In the genomic region with DNA sequence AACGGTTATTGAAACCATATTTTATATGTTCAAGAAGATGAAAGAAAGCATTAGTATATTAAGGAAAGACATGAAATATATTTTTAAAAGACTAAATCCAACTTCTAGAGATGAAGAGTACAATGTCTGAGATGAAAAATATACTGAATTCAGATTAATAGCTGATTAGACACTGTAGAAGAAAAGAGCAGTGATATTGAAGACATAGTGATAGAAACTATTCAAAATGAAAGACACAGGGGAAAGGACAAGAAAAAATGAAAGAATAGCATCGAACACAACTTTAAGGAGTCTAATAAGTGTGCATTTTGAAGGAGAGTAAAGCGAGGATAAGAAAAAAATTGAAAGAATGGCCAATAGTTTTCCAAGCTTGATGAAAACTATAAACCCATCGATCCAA, we compare ENCODE assay signal across 30 cellular contexts.
"Had no signal": no experiment of that assay in that cellular context is flagged by ENCODE, and none has a peak within 500 bp of the region (broad histone marks: within the 10 kb centered on the region; RNA-seq: fewer than 3 reads in every experiment).

No MANE protein-coding gene starts in this region.

- DNase-seq: activated CD4-positive, alpha-beta T cell treated with anti-CD3 and anti-CD28 coated beads, Interleukin-2, amount 50 U/mL, for 4 hours; activated CD8-positive, alpha-beta T cell treated with anti-CD3 and anti-CD28 coated beads for 36 hours; activated effector memory CD4-positive, alpha-beta T cell treated with anti-CD3 and anti-CD28 coated beads, Interleukin-2, amount 50 U/mL, for 16 hours; activated naive CD4-positive, alpha-beta T cell; activated naive CD4-positive, alpha-beta T cell treated with anti-CD3 and anti-CD28 coated beads, Interleukin-2, amount 50 U/mL, for 16 hours; activated naive CD8-positive, alpha-beta T cell treated with anti-CD3 and anti-CD28 coated beads for 36 hours; activated T-cell treated with anti-CD3 and anti-CD28 coated beads, Interleukin-2, amount 50 U/mL, for 1 hour; activated T-cell treated with anti-CD3 and anti-CD28 coated beads, Interleukin-2, amount 50 U/mL, for 72 hours; amniotic stem cell; aorta; NCI-H1092; NCI-H146; NCI-H187; NCI-H2029 treated with DMSO at 0.1 percent for 48 hours; NCI-H2107; NCI-H2171; NCI-H510A; NCI-H526; NCI-H748 treated with DMSO at 0.1 percent for 48 hours; SHP77; SW 1271; T-helper 1 cell; T-helper 2 cell; T-helper 9 cell had no signal

- H3K27ac ChIP-seq: cardiac muscle cell, SJSA1 had no signal

- H3K9me3 ChIP-seq: SJSA1 had no signal

- H3K27me3 Mint-ChIP-seq: activated naive CD8-positive, alpha-beta T cell treated with anti-CD3 and anti-CD28 coated beads for 36 hours; activated T-helper 17 cell treated with anti-CD3 and anti-CD28 coated beads, Interleukin-2, amount 50 U/mL, for 72 hours had no signal

- H3K36me3 Mint-ChIP-seq: activated naive CD8-positive, alpha-beta T cell treated with anti-CD3 and anti-CD28 coated beads for 36 hours had no signal

- H3K9me3 Mint-ChIP-seq: activated T-helper 17 cell treated with anti-CD3 and anti-CD28 coated beads, Interleukin-2, amount 50 U/mL, for 72 hours; central memory CD8-positive, alpha-beta T cell had no signal

- ATAC-seq: activated CD8-positive, alpha-beta T cell treated with anti-CD3 and anti-CD28 coated beads for 36 hours; activated T-cell treated with anti-CD3 and anti-CD28 coated beads, Interleukin-2, amount 50 U/mL, for 72 hours; activated T-helper 17 cell treated with anti-CD3 and anti-CD28 coated beads, Interleukin-2, amount 50 U/mL, for 72 hours; Panc1 had no signal

- H3K4me3 ChIP-seq: cardiac muscle cell, SJSA1 had no signal

- H3K4me1 Mint-ChIP-seq: activated CD4-positive, alpha-beta T cell treated with anti-CD3 and anti-CD28 coated beads, Interleukin-2, amount 10 ng/mL, durations not matched to agents 24 days and 14 days; activated naive CD8-positive, alpha-beta T cell treated with anti-CD3 and anti-CD28 coated beads for 36 hours had no signal

- H3K36me3 ChIP-seq: cardiac muscle cell, SJSA1 had no signal

- H3K4me3 Mint-ChIP-seq: activated CD4-positive, alpha-beta T cell treated with anti-CD3 and anti-CD28 coated beads, Interleukin-2, amount 10 ng/mL, durations not matched to agents 24 days and 14 days; activated CD8-positive, alpha-beta T cell treated with anti-CD3 and anti-CD28 coated beads for 36 hours; activated naive CD8-positive, alpha-beta T cell treated with anti-CD3 and anti-CD28 coated beads for 36 hours; activated T-cell treated with anti-CD3 and anti-CD28 coated beads, Interleukin-2, amount 50 U/mL, for 72 hours; activated T-helper 17 cell treated with anti-CD3 and anti-CD28 coated beads, Interleukin-2, amount 50 U/mL, for 72 hours; central memory CD8-positive, alpha-beta T cell had no signal

- H3K4me1 ChIP-seq: SJSA1 had no signal

- H3K27ac Mint-ChIP-seq: activated CD4-positive, alpha-beta T cell treated with anti-CD3 and anti-CD28 coated beads, Interleukin-2, amount 10 ng/mL, durations not matched to agents 24 days and 14 days; activated CD8-positive, alpha-beta T cell treated with anti-CD3 and anti-CD28 coated beads for 36 hours; activated naive CD8-positive, alpha-beta T cell treated with anti-CD3 and anti-CD28 coated beads for 36 hours; activated T-cell treated with anti-CD3 and anti-CD28 coated beads, Interleukin-2, amount 50 U/mL, for 72 hours; activated T-helper 17 cell treated with anti-CD3 and anti-CD28 coated beads, Interleukin-2, amount 50 U/mL, for 72 hours had no signal
